8 cellular contexts compared by ENCODE assay signal in genomic region chr1:46615735-46616134, GRCh38. TPM values are rescaled to one million over a fixed set of nuclear protein-coding genes. Genes with fewer than 3 reads are reported as not detected.
DNase-seq lines count a peak whose midpoint lies in the region; ATAC-seq and TF ChIP-seq lines count a peak whose summit lies in the region.

No MANE protein-coding gene starts in this region.

- H3K4me3 ChIP-seq in BLaER1 treated with 17β-estradiol and CSF1 and Interleukin-3, amounts not matched to agents 10 nM and 100 nM = peak overlapping the region; percentile 68 to 88 (median 78)
- H3K4me3 ChIP-seq in IMR-90 (ENCODE audit: insufficient read depth, low read depth, low read length) = peak overlapping the region; percentile 89

- H3K9me3 Mint-ChIP-seq in naive thymus-derived CD8-positive, alpha-beta T cell = no peaks in the 10 kb centered on the region

- H3K18ac ChIP-seq in IMR-90 (ENCODE audit: low read depth, low read length) = no peak overlapping the region

- H2BK120ac ChIP-seq in IMR-90 (ENCODE audit: low read depth, low read length) = peak overlapping the region; percentile 10; the same call in 1 of the 2 replicates

- H3K9ac ChIP-seq in BLaER1 treated with 17β-estradiol and CSF1 and Interleukin-3, amounts not matched to agents 10 nM and 100 nM = peak overlapping the region; percentile 79 to 95 (median 87)
- H3K9ac ChIP-seq in IMR-90 (ENCODE audit: low read depth, low read length) = peak overlapping the region; percentile 84

- H2AK9ac ChIP-seq in IMR-90 (replicated peaks; ENCODE audit: low read depth, low read length, poor library complexity) = peak overlapping the region; percentile 93

- no peak overlapping the region for H2BK20ac ChIP-seq in IMR-90 (ENCODE audit: low read depth, low read length)

- peak overlapping the region; percentile 7 to 29; a peak in 1 of 4 replicates for H4K8ac ChIP-seq in IMR-90 (ENCODE audit: low read depth in 2 of 2, low read length in 2 of 2)

- H3K4me3 Mint-ChIP-seq in naive thymus-derived CD8-positive, alpha-beta T cell = peak overlapping the region; percentile 86 to 97 (median 90)

- peak overlapping the region; percentile 87 to 95 (median 90) for H3K27ac Mint-ChIP-seq in naive thymus-derived CD8-positive, alpha-beta T cell

- TF ChIP-seq RAD21 in IMR-90 (IDR thresholded peaks at IDR 0.05; ENCODE audit: low read length) = no peak

- peaks cover 23 to 73% (median 58%) of the 10 kb centered on the region in 4 donors for H3K4me1 Mint-ChIP-seq in naive thymus-derived CD8-positive, alpha-beta T cell

- no peak for TF ChIP-seq CTCF in IMR-90 (conservative IDR thresholded peaks at IDR 0.05; ENCODE audit: low read depth, low read length)

- intact Hi-C loops in IMR-90 (cut with micrococcal nuclease) = loop anchor here (5.0 kb wide), 1 partner anchor 102 kb away; the partner anchor contains the start of gene EFCAB14

- H3K36me3 Mint-ChIP-seq in naive thymus-derived CD8-positive, alpha-beta T cell = peaks cover 0 to 17% (median 0%) of the 10 kb centered on the region in 3 donors

- peak overlapping the region; percentile 84 to 99 (median 96) for H3K4me2 ChIP-seq in BLaER1 treated with 17β-estradiol and CSF1 and Interleukin-3, amounts not matched to agents 10 nM and 100 nM
- H3K4me2 ChIP-seq in IMR-90 (ENCODE audit: low read depth, low read length) = peak overlapping the region; percentile 89

- DNase-seq in IMR-90 = no peak
- DNase-seq in caudate nucleus (lab: John Stamatoyannopoulos, UW) = no peak
- peak in 2 of 10 donors; percentile 10 to 11 for DNase-seq in naive thymus-derived CD8-positive, alpha-beta T cell
- DNase-seq in hepatic stellate cell (ENCODE audit: low spot score) = no peak
- DNase-seq in NAMALWA (ENCODE audit: low spot score) = no peak

- H2AFZ ChIP-seq in IMR-90 (replicated peaks; ENCODE audit: low read length, poor library complexity) = peak overlapping the region; percentile 100

- H4K91ac ChIP-seq in IMR-90 (ENCODE audit: insufficient read depth, low read depth, low read length) = peak overlapping the region; percentile 38

- peak overlapping the region; percentile 80 for H3K14ac ChIP-seq in IMR-90 (replicated peaks; ENCODE audit: low read depth, low read length)

- H2BK5ac ChIP-seq in IMR-90 (ENCODE audit: low read depth, low read length, poor library complexity, severe bottlenecking) = no peak overlapping the region

- peaks cover 0 to 40% (median 12%) of the 10 kb centered on the region in 11 experiments; a peak in 10 of 22 replicates for H4K20me1 ChIP-seq in BLaER1 treated with 17β-estradiol and CSF1 and Interleukin-3, amounts not matched to agents 10 nM and 100 nM
- 0 out of 2 replicates have a peak, but pooled peaks cover 8% of the 10 kb centered on the region for H4K20me1 ChIP-seq in IMR-90 (ENCODE audit: insufficient read depth, low read length)

- POLR2A ChIA-PET in IMR-90 (lab: Charles Lee; ENCODE audit: unreplicated experiment) = interaction anchor here (1.8 kb wide), 1 partner anchor 12 kb away, joined by 4 read pairs; the partner anchor contains the start of gene MKNK1
- POLR2A ChIA-PET in naive thymus-derived CD8-positive, alpha-beta T cell (lab: Charles Lee) = interaction anchor here (0.6 to 8.3 kb wide), 5 partner anchors 11 to 109 kb away, joined by 3 to 122 read pairs (median 3); partner anchors contain the start of genes ATPAF1 and MKNK1

- BruUV-seq in IMR-90 (replicated peaks; lab: Mats Ljungman, UMichigan) = no TSS peak

- H3K23ac ChIP-seq in IMR-90 (ENCODE audit: low read depth, low read length) = peak overlapping the region; percentile 65

- CTCF ChIA-PET in IMR-90 (lab: Yijun Ruan, JAX) = interaction anchor here (1.3 kb wide), 1 partner anchor 11 kb away, joined by 4 read pairs; the partner anchor contains the start of gene MKNK1

- peaks cover 23% of the 10 kb centered on the region for H3K9me1 ChIP-seq in IMR-90 (ENCODE audit: insufficient read depth, low read length)

- H3K56ac ChIP-seq in IMR-90 (ENCODE audit: extremely low read depth, insufficient read depth, low read length) = peak overlapping the region; percentile 74

- no peak for TF ChIP-seq POLR2A in IMR-90 (IDR thresholded peaks at IDR 0.05; ENCODE audit: low read depth, low read length)

- H3K27ac ChIP-seq in BLaER1 treated with 17β-estradiol and CSF1 and Interleukin-3, amounts not matched to agents 10 nM and 100 nM = peak overlapping the region; percentile 78 to 90 (median 83)
- H3K27ac ChIP-seq in IMR-90 (ENCODE audit: insufficient read depth, low read length) = peak overlapping the region; percentile 64
- H3K27ac ChIP-seq in caudate nucleus (ENCODE audit: low read depth, low read length) = peak overlapping the region; percentile 89

- H3K27me3 ChIP-seq in BLaER1 treated with 17β-estradiol and CSF1 and Interleukin-3, amounts not matched to agents 10 nM and 100 nM = no peaks in the 10 kb centered on the region
- H3K27me3 ChIP-seq in IMR-90 (ENCODE audit: control insufficient read depth, insufficient read depth, low read length) = no peaks in the 10 kb centered on the region

- H3K79me1 ChIP-seq in IMR-90 (ENCODE audit: low read depth in 1 of 2, low read length in 2 of 2) = peaks cover 25 to 48% of the 10 kb centered on the region in 2 experiments

- peak overlapping the region; percentile 81 for H3K4ac ChIP-seq in IMR-90 (ENCODE audit: low read depth, low read length)

- in situ Hi-C loops in IMR-90 (cut with MboI; ENCODE audit: low sequenced_read_pairs) = no loop called here

- ATAC-seq in IMR-90 (ENCODE audit: low read depth) (no peak), GM21786 (IDR thresholded peaks at IDR 0.05; ENCODE audit: unreplicated experiment) (no peak), HG03025 (IDR thresholded peaks at IDR 0.05; ENCODE audit: low FRiP score, unreplicated experiment) (no peak)
- peak; percentile 5 to 7 for ATAC-seq in naive thymus-derived CD8-positive, alpha-beta T cell

- peaks cover 0 to 24% (median 14%) of the 10 kb centered on the region in 11 experiments; a peak in 15 of 22 replicates for H3K36me3 ChIP-seq in BLaER1 treated with 17β-estradiol and CSF1 and Interleukin-3, amounts not matched to agents 10 nM and 100 nM
- H3K36me3 ChIP-seq in IMR-90 (ENCODE audit: control insufficient read depth, insufficient read depth, low read length) = peaks cover 8% of the 10 kb centered on the region; the same call in 1 of the 2 replicates

- no CpG with 5 or more reads among the region's 3 CpGs for WGBS in IMR-90 (ENCODE audit: extremely low coverage in 2 of 2, insufficient read length in 1 of 2), 2 experiments

- dilution Hi-C loops in IMR-90 (cut with HindIII; ENCODE audit: low sequenced_read_pairs, unreplicated experiment) = no loop called here

- H2AK5ac ChIP-seq in IMR-90 (ENCODE audit: low read depth, low read length) = peak overlapping the region; percentile 74

- H2BK15ac ChIP-seq in IMR-90 (ENCODE audit: low read depth, low read length) = no peak overlapping the region; the same call in 2 of the 3 replicates

- H3K9me3 ChIP-seq in BLaER1 treated with 17β-estradiol and CSF1 and Interleukin-3, amounts not matched to agents 10 nM and 100 nM (replicated peaks in 1 of 11) = no peaks in the 10 kb centered on the region
- H3K9me3 ChIP-seq in IMR-90 (ENCODE audit: control insufficient read depth, insufficient read depth, low read length) = no peaks in the 10 kb centered on the region

- H4K5ac ChIP-seq in IMR-90 (ENCODE audit: low read depth, low read length) = no peak overlapping the region; the same call in 1 of the 2 replicates

- H3K27me3 Mint-ChIP-seq in naive thymus-derived CD8-positive, alpha-beta T cell = no peaks in the 10 kb centered on the region

- H3K4me1 ChIP-seq in BLaER1 treated with 17β-estradiol and CSF1 and Interleukin-3, amounts not matched to agents 10 nM and 100 nM = peaks cover 89 to 94% (median 92%) of the 10 kb centered on the region in 10 experiments
- H3K4me1 ChIP-seq in IMR-90 (ENCODE audit: control insufficient read depth, insufficient read depth, low read length) = peaks cover 20% of the 10 kb centered on the region

TF ChIP-seq in IMR-90, 13 proteins besides CTCF, POLR2A, EP300 and RAD21:
- TF ChIP-seq ELK1 (IDR thresholded peaks at IDR 0.05; ENCODE audit: borderline replicate concordance, low read depth, low read length) = no peak
TF ChIP-seq in IMR-90: peak in this region for 0.

RNA-seq across cellular contexts. Expression of gene MOB3C, which starts 0.9 kb away (rescaled TPM):
- 6.4 and 7.3 TPM in 2 replicates for total RNA-seq in IMR-90 (2012; rRNA removed)
- 8.3 and 9.0 TPM in 2 replicates for polyA plus RNA-seq in IMR-90 (2012; rRNA removed)
- 7.2 and 9.7 TPM in 2 replicates for polyA plus RNA-seq in IMR-90 (2012; cell fraction: cytosol; rRNA removed)
- polyA plus RNA-seq in IMR-90 (2012; cell fraction: nucleus; rRNA removed; ENCODE audit: low replicate concordance) = 22.3 and 26.0 TPM in 2 replicates
- total RNA-seq in naive thymus-derived CD8-positive, alpha-beta T cell = 10 to 100 TPM; 24.3 to 24.7 TPM
- polyA plus RNA-seq in naive thymus-derived CD8-positive, alpha-beta T cell = 10 to 100 TPM in 1 of 3 donors, 1 to 10 TPM in 2; 8.3 to 17.5 (median 8.4) TPM

RNA-seq across cellular contexts. Expression of gene MKNK1, which starts 11.7 kb away (rescaled TPM):
- total RNA-seq in IMR-90 (2012; rRNA removed) = 14.3 and 16.4 TPM in 2 replicates
- 32.9 and 35.2 TPM in 2 replicates for polyA plus RNA-seq in IMR-90 (2012; rRNA removed)
- polyA plus RNA-seq in IMR-90 (2012; cell fraction: cytosol; rRNA removed) = 19.1 and 20.7 TPM in 2 replicates
- 196 and 231 TPM in 2 replicates for polyA plus RNA-seq in IMR-90 (2012; cell fraction: nucleus; rRNA removed; ENCODE audit: low replicate concordance)
- 10 to 100 TPM; 51.4 to 56.3 TPM for total RNA-seq in naive thymus-derived CD8-positive, alpha-beta T cell
- 10 to 100 TPM; 17.6 to 19.7 (median 18.7) TPM for polyA plus RNA-seq in naive thymus-derived CD8-positive, alpha-beta T cell

RNA-seq across cellular contexts. Expression of gene ATPAF1, which starts 52.4 kb away (rescaled TPM):
- total RNA-seq in IMR-90 (2012; rRNA removed) = 52.2 and 80.3 TPM in 2 replicates
- 45.4 and 55.5 TPM in 2 replicates for polyA plus RNA-seq in IMR-90 (2012; rRNA removed)
- 19.9 and 67.2 TPM in 2 replicates for polyA plus RNA-seq in IMR-90 (2012; cell fraction: cytosol; rRNA removed)
- polyA plus RNA-seq in IMR-90 (2012; cell fraction: nucleus; rRNA removed; ENCODE audit: low replicate concordance) = 8.4 and 36.0 TPM in 2 replicates
- total RNA-seq in naive thymus-derived CD8-positive, alpha-beta T cell = 10 to 100 TPM; 27.8 to 33.9 TPM
- 10 to 100 TPM; 66.4 to 68.0 (median 66.7) TPM for polyA plus RNA-seq in naive thymus-derived CD8-positive, alpha-beta T cell

RNA-seq across cellular contexts. Expression of gene TEX38, which starts 55.9 kb away (rescaled TPM):
- not detected in 2 replicates for total RNA-seq in IMR-90 (2012; rRNA removed)
- polyA plus RNA-seq in IMR-90 (2012; rRNA removed) = not detected in 2 replicates
- not detected in 2 replicates for polyA plus RNA-seq in IMR-90 (2012; cell fraction: cytosol; rRNA removed)
- 0.23 TPM in 1 of 2 replicates, not detected in the other for polyA plus RNA-seq in IMR-90 (2012; cell fraction: nucleus; rRNA removed; ENCODE audit: low replicate concordance)
- total RNA-seq in naive thymus-derived CD8-positive, alpha-beta T cell = not detected
- polyA plus RNA-seq in naive thymus-derived CD8-positive, alpha-beta T cell = not detected

Comparison
In these comparisons a context has a peak if more than half of its experiments do, and no peak if none do; other contexts are left out.
1. ATAC-seq: peak in naive thymus-derived CD8-positive, alpha-beta T cell (2 of 2); none in IMR-90 (single experiment), GM21786 (single experiment) and HG03025 (single experiment).
2. Peak in every context shown above with its lines, with median percentiles within 50 percentile points of each other: H3K27ac ChIP-seq.